In genomic region chr18:21085579-21086161, GRCh38 we compare ENCODE assay signal across 27 cellular contexts. TPM values are rescaled to one million over a fixed set of nuclear protein-coding genes. Genes with fewer than 3 reads are reported as not detected.
A peak's percentile ranks its signal among the peaks of the same experiment; 100 is the strongest.
DNase-seq lines count a peak whose midpoint lies in the region; ATAC-seq and TF ChIP-seq lines count a peak whose summit lies in the region.
"Had no signal": no experiment of that assay in that cellular context is flagged by ENCODE, and none has a peak within 500 bp of the region (broad histone marks: within the 10 kb centered on the region; RNA-seq: fewer than 3 reads in every experiment).

No MANE protein-coding gene starts in this region.

- POLR2A ChIA-PET in CD8-positive, alpha-beta T cell (lab: Charles Lee): no interaction called here

- H3K4me3 Mint-ChIP-seq in CD8-positive, alpha-beta T cell: peak overlapping the region; percentile 13
- no peak overlapping the region for H3K4me3 Mint-ChIP-seq in chondrocyte (ENCODE audit: unreplicated experiment)
- H3K4me3 Mint-ChIP-seq: activated naive CD8-positive, alpha-beta T cell treated with anti-CD3 and anti-CD28 coated beads, Interleukin-2, amount 10 ng/mL, durations not matched to agents 7 days and 5 days; dendritic cell treated with granulocyte-macrophage colony-stimulating factor and Interleukin-4, amounts not matched to agents 40 ng/mL and 50 ng/mL, for 4 days; H9 had no signal

- ATAC-seq in CD8-positive, alpha-beta T cell: no peak
- ATAC-seq: esophagus mucosa, heart left ventricle, right lobe of liver had no signal

- DNase-seq in CD8-positive, alpha-beta T cell: no peak
- DNase-seq in LHCN-M2 (ENCODE audit: low read depth) (peak; percentile 23), chondrocyte (ENCODE audit: low spot score) (no peak), NCI-H82 treated with DMSO at 0.1 percent for 48 hours (lab: John Stamatoyannopoulos, UW; ENCODE audit: unreplicated experiment) (no peak), germinal center (ENCODE audit: low spot score) (no peak), C1 segment of cervical spinal cord (lab: John Stamatoyannopoulos, UW) (no peak)
- DNase-seq: activated CD4-positive, alpha-beta T cell treated with anti-CD3 and anti-CD28 coated beads, Interleukin-2, amount 50 U/mL, for 1 hour; activated CD4-positive, CD25-positive, alpha-beta regulatory T cell; activated gamma-delta T cell; activated naive CD8-positive, alpha-beta T cell treated with anti-CD3 and anti-CD28 coated beads, Interleukin-2, amount 10 ng/mL, durations not matched to agents 7 days and 5 days; activated T-cell treated with anti-CD3 and anti-CD28 coated beads, Interleukin-2, amount 50 U/mL, for 1 hour; DMS 273 treated with DMSO at 0.1 percent for 48 hours; H9; heart left ventricle; NCI-H1436; NCI-H510A; right lobe of liver; stimulated activated CD4-positive, alpha-beta T cell treated with anti-CD3 and anti-CD28 coated beads, Interleukin-12 subunit alpha, Interleukin-12 subunit beta, amount 100 ng/mL, for 4 hours; stimulated activated CD4-positive, alpha-beta T cell treated with anti-CD3 and anti-CD28 coated beads, Interleukin-2, amount 100 ng/mL, for 48 hours; tibial artery had no signal

- peaks cover 42% of the 10 kb centered on the region for H3K36me3 Mint-ChIP-seq in CD8-positive, alpha-beta T cell
- peaks cover 2% of the 10 kb centered on the region for H3K36me3 Mint-ChIP-seq in chondrocyte (ENCODE audit: low read depth)

- H3K27ac ChIP-seq in CD8-positive, alpha-beta T cell (ENCODE audit: low read depth, low read length): no peak overlapping the region
- H3K27ac ChIP-seq: heart left ventricle, HL-60, neutrophil, right lobe of liver, tibial artery, vagina had no signal

- no peak overlapping the region for H3K9ac ChIP-seq in skeletal muscle satellite cell (ENCODE audit: low read depth, low read length)

- H3K27ac Mint-ChIP-seq in CD8-positive, alpha-beta T cell: no peak overlapping the region
- peak overlapping the region; percentile 43 for H3K27ac Mint-ChIP-seq in chondrocyte (ENCODE audit: unreplicated experiment)
- H3K27ac Mint-ChIP-seq: activated naive CD8-positive, alpha-beta T cell treated with anti-CD3 and anti-CD28 coated beads, Interleukin-2, amount 10 ng/mL, durations not matched to agents 7 days and 5 days; dendritic cell treated with granulocyte-macrophage colony-stimulating factor and Interleukin-4, amounts not matched to agents 40 ng/mL and 50 ng/mL, for 4 days; H9; progenitor cell of endocrine pancreas had no signal

- intact Hi-C loops in CD8-positive, alpha-beta T cell (cut with DNase I, micrococcal nuclease): loop anchor here in 1 of 2 experiments (2.0 kb wide), 1 partner anchor 13 kb away; no protein-coding TSS in a partner anchor

- H3K27me3 ChIP-seq in CD8-positive, alpha-beta T cell (ENCODE audit: insufficient read depth, low read length): no peaks in the 10 kb centered on the region
- H3K27me3 ChIP-seq in skeletal muscle satellite cell (ENCODE audit: control insufficient read depth, insufficient read depth, low read length): no peaks in the 10 kb centered on the region
- H3K27me3 ChIP-seq: heart left ventricle, neutrophil, right lobe of liver, tibial artery, vagina had no signal

- no peaks in the 10 kb centered on the region for H3K27me3 Mint-ChIP-seq in CD8-positive, alpha-beta T cell (ENCODE audit: low read depth)
- H3K27me3 Mint-ChIP-seq in chondrocyte (ENCODE audit: low read depth): no peaks in the 10 kb centered on the region
- H3K27me3 Mint-ChIP-seq: activated naive CD8-positive, alpha-beta T cell treated with anti-CD3 and anti-CD28 coated beads, Interleukin-2, amount 10 ng/mL, durations not matched to agents 7 days and 5 days; dendritic cell treated with granulocyte-macrophage colony-stimulating factor and Interleukin-4, amounts not matched to agents 40 ng/mL and 50 ng/mL, for 4 days; progenitor cell of endocrine pancreas had no signal

- CTCF ChIA-PET in CD8-positive, alpha-beta T cell (lab: Charles Lee): no interaction called here

- H3K9me3 ChIP-seq in CD8-positive, alpha-beta T cell (ENCODE audit: low read length): peaks cover 5% of the 10 kb centered on the region
- H3K9me3 ChIP-seq in skeletal muscle satellite cell (replicated peaks; ENCODE audit: low read length): no peaks in the 10 kb centered on the region
- H3K9me3 ChIP-seq: neutrophil, right lobe of liver, tibial artery, vagina had no signal

- no peaks in the 10 kb centered on the region for H3K36me3 ChIP-seq in CD8-positive, alpha-beta T cell (ENCODE audit: insufficient read depth, low read length)
- no peaks in the 10 kb centered on the region for H3K36me3 ChIP-seq in skeletal muscle satellite cell (ENCODE audit: insufficient read depth, low read length)
- H3K36me3 ChIP-seq: heart left ventricle, neutrophil, right lobe of liver, tibial artery, vagina had no signal

- H3K4me1 ChIP-seq in CD8-positive, alpha-beta T cell (ENCODE audit: insufficient read depth, low read length): peaks cover 12% of the 10 kb centered on the region
- H3K4me1 ChIP-seq in skeletal muscle satellite cell (ENCODE audit: control insufficient read depth, insufficient read depth, low read length): peaks cover 24% of the 10 kb centered on the region
- H3K4me1 ChIP-seq: right lobe of liver had no signal

- no peak overlapping the region for H3K4me3 ChIP-seq in CD8-positive, alpha-beta T cell (ENCODE audit: low read depth, low read length)
- H3K4me3 ChIP-seq in skeletal muscle satellite cell (ENCODE audit: low read length): no peak overlapping the region
- H3K4me3 ChIP-seq: heart left ventricle, right lobe of liver, tibial artery, vagina had no signal

- peak overlapping the region; percentile 45 for H3K4me2 ChIP-seq in skeletal muscle satellite cell (ENCODE audit: low read length)

- peaks cover 81% of the 10 kb centered on the region for H3K4me1 Mint-ChIP-seq in CD8-positive, alpha-beta T cell (ENCODE audit: low read depth)
- H3K4me1 Mint-ChIP-seq in chondrocyte (ENCODE audit: low read depth): peaks cover 57% of the 10 kb centered on the region

- TF ChIP-seq CTCF in CD8-positive, alpha-beta T cell (IDR thresholded peaks at IDR 0.05): no peak
- TF ChIP-seq CTCF in chondrocyte (IDR thresholded peaks at IDR 0.05): no peak

- peaks cover 27% of the 10 kb centered on the region for H3K9me3 Mint-ChIP-seq in CD8-positive, alpha-beta T cell
- peaks cover 23% of the 10 kb centered on the region for H3K9me3 Mint-ChIP-seq in chondrocyte (ENCODE audit: low read depth)
- H3K9me3 Mint-ChIP-seq: dendritic cell treated with granulocyte-macrophage colony-stimulating factor and Interleukin-4, amounts not matched to agents 40 ng/mL and 50 ng/mL, for 4 days had no signal

RNA-seq across cellular contexts. Expression of gene ROCK1, which starts 25.9 kb away (rescaled TPM):
- 10 to 100 TPM; 88.5 to 94.7 TPM for total RNA-seq in CD8-positive, alpha-beta T cell
- 28.3 and 31.1 TPM in 2 replicates for total RNA-seq in LHCN-M2 (2014; rRNA removed)
- 12.0 TPM for polyA plus RNA-seq in LHCN-M2 (2012)
- total RNA-seq in chondrocyte: 60.9 to 69.7 TPM (median 63.9 TPM) in 3 replicates
- 26.1 and 27.5 TPM in 2 replicates for total RNA-seq in skeletal muscle satellite cell (2012; rRNA removed)
